ENCODE assay signal across 1 cellular context in the genomic region with DNA sequence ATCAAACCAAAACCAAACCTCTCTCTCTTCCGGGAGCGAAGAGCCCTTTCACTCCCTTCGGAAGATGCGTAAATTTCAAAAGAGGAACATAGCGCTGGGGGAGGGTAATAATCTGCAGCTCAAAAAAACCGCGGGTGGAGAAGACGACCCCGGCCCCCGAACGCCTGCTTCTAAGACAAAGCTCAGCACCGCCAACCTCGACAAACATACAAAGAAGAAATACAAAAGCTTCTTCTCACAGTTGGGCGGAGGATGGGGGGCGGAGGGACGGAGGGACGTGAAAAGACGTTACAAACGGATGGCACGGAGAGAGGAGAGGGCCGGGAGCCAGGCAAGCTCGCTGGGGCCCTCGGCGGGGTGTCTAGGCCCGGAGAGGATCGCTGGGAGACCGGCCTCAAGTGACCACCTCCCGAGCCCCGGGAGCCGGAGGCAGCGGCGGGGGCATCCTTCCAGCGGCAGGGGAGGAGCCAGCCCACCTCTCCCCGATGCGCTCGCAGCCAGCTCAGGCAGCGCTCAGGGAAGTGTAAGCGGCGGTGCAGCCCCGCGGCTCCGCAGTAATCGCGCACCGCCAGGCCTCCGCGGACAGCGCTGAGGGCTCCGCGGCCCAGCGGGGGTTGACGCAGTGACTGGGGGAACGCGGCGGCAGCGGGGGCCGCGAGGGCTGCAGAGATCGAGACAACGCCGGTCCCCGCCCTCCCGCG.
TF ChIP-seq lines count a peak whose summit lies in the region.

No MANE protein-coding gene starts in this region.

TF ChIP-seq in K562, 482 proteins besides CTCF, POLR2A, EP300 and RAD21 (continued from another document and continues in another):
- no peak for TF ChIP-seq IRF1 (CRISPR knock-in tag; IDR thresholded peaks at IDR 0.05; ENCODE audit: borderline replicate concordance)
- TF ChIP-seq HDAC8 (tag; IDR thresholded peaks at IDR 0.05), result no peak
- TF ChIP-seq MAX (CRISPR knock-in tag; IDR thresholded peaks at IDR 0.05), result no peak
- no peak for TF ChIP-seq ZNF282 (CRISPR knock-in tag; IDR thresholded peaks at IDR 0.05)
- TF ChIP-seq SMARCA5 (IDR thresholded peaks at IDR 0.05), result no peak
- TF ChIP-seq ATF1 (CRISPR knock-in tag; IDR thresholded peaks at IDR 0.05), result no peak
- TF ChIP-seq ATF1 (tag; IDR thresholded peaks at IDR 0.05), result no peak
- 0 out of 2 replicates have a peak, but pooled peaks have one; percentile 46 for TF ChIP-seq ZNF384 (IDR thresholded peaks at IDR 0.05; ENCODE audit: low read depth, low read length)
- no peak for TF ChIP-seq POLR2H (tag; IDR thresholded peaks at IDR 0.05; ENCODE audit: low read depth)
- 0 out of 2 replicates have a peak, but pooled peaks have one; percentile 24 for TF ChIP-seq SNIP1 (IDR thresholded peaks at IDR 0.05; ENCODE audit: low read depth)
- no peak for TF ChIP-seq ZNF561 (CRISPR knock-in tag; conservative IDR thresholded peaks at IDR 0.05)
- no peak for TF ChIP-seq U2AF2 (optimal IDR thresholded peaks at IDR 0.05; ENCODE audit: low read depth, low read length)
- no peak for TF ChIP-seq ELF4 (CRISPR knock-in tag; IDR thresholded peaks at IDR 0.05)
- TF ChIP-seq, protein P1, sequence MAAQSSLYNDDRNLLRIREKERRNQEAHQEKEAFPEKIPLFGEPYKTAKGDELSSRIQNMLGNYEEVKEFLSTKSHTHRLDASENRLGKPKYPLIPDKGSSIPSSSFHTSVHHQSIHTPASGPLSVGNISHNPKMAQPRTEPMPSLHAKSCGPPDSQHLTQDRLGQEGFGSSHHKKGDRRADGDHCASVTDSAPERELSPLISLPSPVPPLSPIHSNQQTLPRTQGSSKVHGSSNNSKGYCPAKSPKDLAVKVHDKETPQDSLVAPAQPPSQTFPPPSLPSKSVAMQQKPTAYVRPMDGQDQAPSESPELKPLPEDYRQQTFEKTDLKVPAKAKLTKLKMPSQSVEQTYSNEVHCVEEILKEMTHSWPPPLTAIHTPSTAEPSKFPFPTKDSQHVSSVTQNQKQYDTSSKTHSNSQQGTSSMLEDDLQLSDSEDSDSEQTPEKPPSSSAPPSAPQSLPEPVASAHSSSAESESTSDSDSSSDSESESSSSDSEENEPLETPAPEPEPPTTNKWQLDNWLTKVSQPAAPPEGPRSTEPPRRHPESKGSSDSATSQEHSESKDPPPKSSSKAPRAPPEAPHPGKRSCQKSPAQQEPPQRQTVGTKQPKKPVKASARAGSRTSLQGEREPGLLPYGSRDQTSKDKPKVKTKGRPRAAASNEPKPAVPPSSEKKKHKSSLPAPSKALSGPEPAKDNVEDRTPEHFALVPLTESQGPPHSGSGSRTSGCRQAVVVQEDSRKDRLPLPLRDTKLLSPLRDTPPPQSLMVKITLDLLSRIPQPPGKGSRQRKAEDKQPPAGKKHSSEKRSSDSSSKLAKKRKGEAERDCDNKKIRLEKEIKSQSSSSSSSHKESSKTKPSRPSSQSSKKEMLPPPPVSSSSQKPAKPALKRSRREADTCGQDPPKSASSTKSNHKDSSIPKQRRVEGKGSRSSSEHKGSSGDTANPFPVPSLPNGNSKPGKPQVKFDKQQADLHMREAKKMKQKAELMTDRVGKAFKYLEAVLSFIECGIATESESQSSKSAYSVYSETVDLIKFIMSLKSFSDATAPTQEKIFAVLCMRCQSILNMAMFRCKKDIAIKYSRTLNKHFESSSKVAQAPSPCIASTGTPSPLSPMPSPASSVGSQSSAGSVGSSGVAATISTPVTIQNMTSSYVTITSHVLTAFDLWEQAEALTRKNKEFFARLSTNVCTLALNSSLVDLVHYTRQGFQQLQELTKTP (IDR thresholded peaks at IDR 0.05; ENCODE audit: low read depth in 1 of 2, partially characterized antibody in 2 of 2), result peak in 1 of 2 experiments; percentile 44
- no peak for TF ChIP-seq ZNF277 (CRISPR knock-in tag; IDR thresholded peaks at IDR 0.05; ENCODE audit: borderline replicate concordance)
- no peak for TF ChIP-seq PTRF (tag; IDR thresholded peaks at IDR 0.05)
- TF ChIP-seq MAFG (tag; conservative IDR thresholded peaks at IDR 0.05), result no peak
- no peak for TF ChIP-seq CBX8 (IDR thresholded peaks at IDR 0.05; ENCODE audit: borderline replicate concordance, extremely low read depth, low read depth, low read length, poor library complexity, severe bottlenecking)
- peak; percentile 98 for TF ChIP-seq RBBP5 (IDR thresholded peaks at IDR 0.05; ENCODE audit: borderline replicate concordance, insufficient read depth, low read length, poor library complexity, severe bottlenecking)
- TF ChIP-seq MGA (IDR thresholded peaks at IDR 0.05), result no peak
- TF ChIP-seq ZNF143 (CRISPR knock-in tag; IDR thresholded peaks at IDR 0.05), result peak; percentile 50; the same call in 1 of the 2 replicates
- TF ChIP-seq MCM2 (IDR thresholded peaks at IDR 0.05; ENCODE audit: low read depth), result no peak
- peak; percentile 94; the same call in 1 of the 2 replicates for TF ChIP-seq KAT7 (CRISPR knock-in tag; IDR thresholded peaks at IDR 0.05; ENCODE audit: borderline replicate concordance)
- no peak for TF ChIP-seq GTF3C2 (IDR thresholded peaks at IDR 0.05; ENCODE audit: borderline replicate concordance, extremely low read depth, insufficient read length)
- no peak for TF ChIP-seq ZNF77 (CRISPR knock-in tag; IDR thresholded peaks at IDR 0.05)
- no peak for TF ChIP-seq ZNF311 (CRISPR knock-in tag; IDR thresholded peaks at IDR 0.05)
- TF ChIP-seq ETS2 (tag; IDR thresholded peaks at IDR 0.05; ENCODE audit: borderline replicate concordance, poor library complexity, severe bottlenecking), result no peak
- TF ChIP-seq SAP30 (IDR thresholded peaks at IDR 0.05; ENCODE audit: borderline replicate concordance, insufficient read depth, low read depth, low read length, poor library complexity, severe bottlenecking), result peak; percentile 73
- 0 out of 2 replicates have a peak, but pooled peaks have one; percentile 20 for TF ChIP-seq ZBTB17 (CRISPR knock-in tag; IDR thresholded peaks at IDR 0.05)
- no peak for TF ChIP-seq ATF6 (CRISPR knock-in tag; IDR thresholded peaks at IDR 0.05)
